Comparison of ENCODE assay signal across 14 cellular contexts in the genomic region with DNA sequence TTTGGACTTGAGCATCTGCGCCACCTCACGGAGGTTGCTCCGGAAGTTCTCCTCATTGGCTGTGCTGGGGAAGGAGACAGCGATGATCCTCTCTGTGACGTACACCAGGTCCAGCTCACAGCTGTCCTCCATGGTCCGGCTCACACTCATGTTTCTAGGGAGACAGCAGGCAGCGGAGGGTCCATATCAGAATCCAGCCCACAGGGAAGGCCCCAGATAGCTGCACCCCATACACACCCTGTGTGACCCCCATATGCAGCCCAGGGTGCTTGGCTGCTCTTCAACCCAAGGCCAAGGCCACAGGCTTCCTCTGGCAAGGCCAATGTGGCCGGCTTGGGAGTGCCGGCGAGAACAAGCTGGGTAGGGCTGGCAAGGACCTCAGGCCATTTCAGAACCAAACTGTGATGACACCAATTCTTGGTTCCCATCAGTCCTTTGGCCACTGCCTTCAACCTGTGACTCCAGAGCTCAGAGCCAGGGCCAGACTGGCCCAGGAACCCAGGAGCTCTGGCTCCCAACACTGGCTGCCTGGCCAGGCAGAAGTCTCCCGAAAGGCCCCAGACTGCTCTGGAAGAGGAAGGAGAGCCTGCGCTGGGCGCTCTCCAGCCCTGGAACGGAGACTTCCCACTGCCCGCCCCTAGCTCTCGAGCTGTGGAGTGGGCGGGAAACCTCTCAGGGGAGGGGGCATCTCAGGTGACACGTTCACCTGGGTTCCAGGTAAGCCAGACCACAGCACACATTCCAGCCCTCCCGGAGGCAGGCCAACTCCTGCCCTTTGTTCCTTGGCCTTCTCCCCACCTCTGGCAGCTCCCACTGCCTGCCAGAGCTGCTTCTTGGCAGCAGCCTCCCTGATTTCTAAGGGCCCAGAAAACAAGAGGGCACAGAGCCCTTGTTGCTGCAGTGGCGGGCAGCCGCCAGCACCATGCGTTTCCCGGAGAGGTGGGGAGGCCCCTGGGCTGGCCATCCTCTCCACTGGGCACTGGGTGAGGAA.
A peak's percentile ranks its signal among the peaks of the same experiment; 100 is the strongest.
DNase-seq lines count a peak whose midpoint lies in the region; ATAC-seq and FAIRE-seq lines count a peak whose summit lies in the region.
"Had no signal": no experiment of that assay in that cellular context is flagged by ENCODE, and none has a peak within 500 bp of the region (broad histone marks: within the 10 kb centered on the region; RNA-seq: fewer than 3 reads in every experiment).

No MANE protein-coding gene starts in this region.

- no peaks in the 10 kb centered on the region for H3K4me1 Mint-ChIP-seq in activated T-helper 17 cell treated with anti-CD3 and anti-CD28 coated beads, Interleukin-2, amount 50 U/mL, for 72 hours
- H3K4me1 Mint-ChIP-seq: activated naive CD8-positive, alpha-beta T cell treated with anti-CD3 and anti-CD28 coated beads for 36 hours had no signal

- no peaks in the 10 kb centered on the region for H3K9me3 ChIP-seq in small intestine (ENCODE audit: control insufficient read depth, low read depth)
- H3K9me3 ChIP-seq: HAP-1 had no signal

- peaks cover 0 to 14% of the 10 kb centered on the region in 2 donors for H3K4me1 ChIP-seq in small intestine (ENCODE audit: control insufficient read depth in 2 of 2, insufficient read depth in 1 of 2, low read depth in 1 of 2, low read length in 1 of 2)
- H3K4me1 ChIP-seq: HAP-1 had no signal

- no peaks in the 10 kb centered on the region for H3K27me3 ChIP-seq in small intestine (ENCODE audit: control insufficient read depth in 2 of 2, insufficient read depth in 2 of 2, low read length in 2 of 2)

- no peaks in the 10 kb centered on the region for H3K36me3 Mint-ChIP-seq in activated T-helper 17 cell treated with anti-CD3 and anti-CD28 coated beads, Interleukin-2, amount 50 U/mL, for 72 hours (ENCODE audit: low read depth)
- H3K36me3 Mint-ChIP-seq: activated naive CD8-positive, alpha-beta T cell treated with anti-CD3 and anti-CD28 coated beads for 36 hours had no signal

- H3K9me3 Mint-ChIP-seq in activated T-helper 17 cell treated with anti-CD3 and anti-CD28 coated beads, Interleukin-2, amount 50 U/mL, for 72 hours, result no peaks in the 10 kb centered on the region
- H3K9me3 Mint-ChIP-seq: activated CD8-positive, alpha-beta T cell treated with anti-CD3 and anti-CD28 coated beads for 36 hours; activated naive CD8-positive, alpha-beta T cell treated with anti-CD3 and anti-CD28 coated beads for 36 hours; T-helper 1 cell treated with Interleukin-12 subunit alpha and Interleukin-12 subunit beta and Interleukin-4 antibody, amounts not matched to agents 30 μg/mL and 1 μg/mL, for 36 hours had no signal

- no peak overlapping the region for H3K27ac Mint-ChIP-seq in activated T-helper 17 cell treated with anti-CD3 and anti-CD28 coated beads, Interleukin-2, amount 50 U/mL, for 72 hours
- H3K27ac Mint-ChIP-seq: activated CD8-positive, alpha-beta T cell treated with anti-CD3 and anti-CD28 coated beads for 36 hours; activated naive CD8-positive, alpha-beta T cell treated with anti-CD3 and anti-CD28 coated beads for 36 hours; progenitor cell of endocrine pancreas; T-helper 1 cell treated with Interleukin-12 subunit alpha and Interleukin-12 subunit beta and Interleukin-4 antibody, amounts not matched to agents 30 μg/mL and 1 μg/mL, for 36 hours had no signal

- 46 to 65% (median 60%) methylated on average over 22 to 23 of the region's 23 CpGs for WGBS in small intestine, 3 donors

- H3K36me3 ChIP-seq in small intestine (ENCODE audit: control insufficient read depth in 2 of 2, insufficient read depth in 2 of 2, low read length in 2 of 2), result peaks cover 0 to 3% of the 10 kb centered on the region in 2 donors
- H3K36me3 ChIP-seq: HAP-1 had no signal

- H3K27ac ChIP-seq in cingulate gyrus (ENCODE audit: low read depth, low read length) (peak overlapping the region; percentile 79), small intestine (ENCODE audit: low read depth in 1 of 2, low read length in 1 of 2) (no peak overlapping the region)

- peaks cover 3% of the 10 kb centered on the region for H3K27me3 Mint-ChIP-seq in activated T-helper 17 cell treated with anti-CD3 and anti-CD28 coated beads, Interleukin-2, amount 50 U/mL, for 72 hours
- H3K27me3 Mint-ChIP-seq: activated CD8-positive, alpha-beta T cell treated with anti-CD3 and anti-CD28 coated beads for 36 hours; activated naive CD8-positive, alpha-beta T cell treated with anti-CD3 and anti-CD28 coated beads for 36 hours had no signal

- no peak for FAIRE-seq in small intestine (lab: Jason Lieb, UNC)

- no peak overlapping the region for H3K4me3 ChIP-seq in small intestine (ENCODE audit: low read depth in 1 of 2, low read length in 2 of 2)
- H3K4me3 ChIP-seq: HAP-1 had no signal

- peak; percentile 46 for ATAC-seq in left lobe of liver
- ATAC-seq in activated T-helper 17 cell treated with anti-CD3 and anti-CD28 coated beads, Interleukin-2, amount 50 U/mL, for 72 hours (replicated peaks), result no peak
- ATAC-seq: activated CD8-positive, alpha-beta T cell treated with anti-CD3 and anti-CD28 coated beads for 36 hours had no signal

- DNase-seq in HT-29 (ENCODE audit: low spot score) (peak; percentile 61), left lobe of liver (ENCODE audit: low spot score) (peak; percentile 90), small intestine (peak; percentile 19), activated gamma-delta T cell treated with Interleukin-2 at 50 U/mL for 16 hours (no peak), NCI-H1048 (lab: John Stamatoyannopoulos, UW) (no peak), kidney tubule cell (ENCODE audit: low spot score) (no peak)
- DNase-seq: activated CD8-positive, alpha-beta T cell treated with anti-CD3 and anti-CD28 coated beads for 36 hours; activated naive CD8-positive, alpha-beta T cell treated with anti-CD3 and anti-CD28 coated beads for 36 hours; kidney glomerular epithelial cell had no signal

- H3K4me3 Mint-ChIP-seq in activated T-helper 17 cell treated with anti-CD3 and anti-CD28 coated beads, Interleukin-2, amount 50 U/mL, for 72 hours, result no peak overlapping the region
- H3K4me3 Mint-ChIP-seq: activated CD8-positive, alpha-beta T cell treated with anti-CD3 and anti-CD28 coated beads for 36 hours; activated naive CD8-positive, alpha-beta T cell treated with anti-CD3 and anti-CD28 coated beads for 36 hours; T-helper 1 cell treated with Interleukin-12 subunit alpha and Interleukin-12 subunit beta and Interleukin-4 antibody, amounts not matched to agents 30 μg/mL and 1 μg/mL, for 36 hours had no signal

Comparison
In these comparisons a context has a peak if more than half of its experiments do, and no peak if none do; other contexts are left out.
1. DNase-seq: peak in HT-29 (single experiment), left lobe of liver (single experiment) and small intestine (single experiment); none in activated gamma-delta T cell treated with Interleukin-2 at 50 U/mL for 16 hours (single experiment), NCI-H1048 (single experiment) and kidney tubule cell (single experiment).